ENCODE assay signal across 8 cellular contexts in genomic region chr14:91060472-91061308, GRCh38. TPM values are rescaled to one million over a fixed set of nuclear protein-coding genes. Genes with fewer than 3 reads are reported as not detected.
DNase-seq lines count a peak whose midpoint lies in the region; ATAC-seq, FAIRE-seq and TF ChIP-seq lines count a peak whose summit lies in the region.

Gene RPS6KA5, minus strand, starts transcription at chr14:91060641. Its CDS starts 207 bp downstream, at chr14:91060434.

- peak within 1 kb of the TSS; percentile 65 to 81 (median 80) for H3K4me3 ChIP-seq in HepG2 (replicated peaks in 1 of 3; ENCODE audit: insufficient read depth in 1 of 3, low read depth in 2 of 3, low read length in 3 of 3)

- intact Hi-C loops in CD14-positive monocyte (cut with micrococcal nuclease) = loop anchor here in 1 of 2 donors (10.0 kb wide), 2 partner anchors 46 to 1106 kb away; partner anchors contain the start of genes EFCAB11 and TDP1
- intact Hi-C loops in HepG2 (cut with micrococcal nuclease; ENCODE audit: unreplicated experiment) = loop anchor here (5.0 to 10.0 kb wide), 3 partner anchors 114 to 1047 kb away; partner anchors contain the start of gene ATXN3

- peaks cover 0 to 2% (median 0%) of the 10 kb centered on the region in 7 donors for H3K9me3 Mint-ChIP-seq in CD14-positive monocyte

- WGBS in HepG2 (ENCODE audit: low lambda C conversion rate) = under 1% methylated on average over 13 of the region's 69 CpGs

- peak within 1 kb of the TSS; percentile 92 for H3K4me2 ChIP-seq in HepG2 (ENCODE audit: low read depth, low read length)

- H3K4me1 ChIP-seq in HepG2 (ENCODE audit: insufficient read depth, low read length) = peaks cover 44% of the 10 kb centered on the region

- in situ Hi-C loops in HepG2 (cut with HindIII; ENCODE audit: extremely low pct_ligation_motif_present, low pct_unique_long_range_greater_than_20kb) = no loop called here

- TF ChIP-seq CTCF in CD14-positive monocyte (IDR thresholded peaks at IDR 0.05) (no peak), HepG2 (CRISPR knock-in tag; IDR thresholded peaks at IDR 0.05) (peak; percentile 16; the same call in 1 of the 2 replicates)

- BruUV-seq in HepG2 (replicated peaks; lab: Mats Ljungman, UMichigan) = no TSS peak

- peak within 1 kb of the TSS; percentile 93 for H3K27ac ChIP-seq in HepG2 (ENCODE audit: extremely low read length, insufficient read depth, low read length)

- H3K4me1 Mint-ChIP-seq in CD14-positive monocyte = peaks cover 35% of the 10 kb centered on the region

- TF ChIP-seq POLR2A in HepG2 (IDR thresholded peaks at IDR 0.05; ENCODE audit: insufficient read depth in 1 of 2, low read depth in 2 of 2, low read length in 2 of 2) = peak; percentile 61 to 63

- H3K4me3 Mint-ChIP-seq in CD14-positive monocyte = peak within 1 kb of the TSS; percentile 82 to 85

- H2AFZ ChIP-seq in HepG2 (ENCODE audit: low read length) = peak within 1 kb of the TSS; percentile 78

- peak; percentile 96 for FAIRE-seq in HepG2 (lab: Jason Lieb, UNC)

- H3K27me3 ChIP-seq in HepG2 (ENCODE audit: control insufficient read depth in 1 of 2, insufficient read depth in 2 of 2, low read length in 2 of 2) = no peaks in the 10 kb centered on the region

- no peaks in the 10 kb centered on the region for H3K27me3 Mint-ChIP-seq in CD14-positive monocyte (ENCODE audit: low read depth in 3 of 3)

- ATAC-seq in GM19397 (IDR thresholded peaks at IDR 0.05; ENCODE audit: unreplicated experiment) (peak; percentile 85), HG03571 (IDR thresholded peaks at IDR 0.05; ENCODE audit: unreplicated experiment) (peak; percentile 84), HepG2 (peak; percentile 95)

- no peaks in the 10 kb centered on the region for H4K20me1 ChIP-seq in HepG2 (ENCODE audit: insufficient read depth, low read length)

- CTCF ChIA-PET in HepG2 (lab: Yijun Ruan, JAX; ENCODE audit: low intra/inter-chr PET ratio, low total read pairs) = no interaction called here

- TF ChIP-seq RAD21 in HepG2 (CRISPR knock-in tag; IDR thresholded peaks at IDR 0.05) = peak; percentile 71

- TF ChIP-seq EP300 in HepG2 (IDR thresholded peaks at IDR 0.05; ENCODE audit: low read depth in 2 of 2, low read length in 2 of 2) (peak in 1 of 2 experiments; percentile 40; a peak in 1 of 4 replicates), HepG2 (CRISPR knock-in tag; IDR thresholded peaks at IDR 0.05; ENCODE audit: borderline replicate concordance) (no peak)

- peak within 1 kb of the TSS in 6 of 7 donors; percentile 11 to 82 (median 58) for H3K27ac Mint-ChIP-seq in CD14-positive monocyte

- POLR2A ChIA-PET in HepG2 (lab: Yijun Ruan, JAX) = interaction anchor here (0.9 to 3.5 kb wide), 3 partner anchors 12 to 357 kb away, joined by 3 to 49 read pairs (median 3); partner anchors contain the start of genes CCDC88C and DGLUCY

- no peaks in the 10 kb centered on the region for H3K9me3 ChIP-seq in HepG2 (ENCODE audit: low read length)

- DNase-seq in CD14-positive monocyte (ENCODE audit: low spot score) = peak; percentile 100
- peak; percentile 100 for DNase-seq in NCI-H82 (lab: John Stamatoyannopoulos, UW)
- peak; percentile 100 for DNase-seq in activated CD4-positive, alpha-beta T cell treated with anti-CD3 and anti-CD28 coated beads, Interleukin-2, amount 50 U/mL, for 48 hours
- DNase-seq in dermis blood vessel endothelial cell = peak; percentile 100
- DNase-seq in HepG2 (ENCODE audit: low spot score) = peak; percentile 100
- peak; percentile 100 for DNase-seq in stimulated activated CD4-positive, alpha-beta T cell treated with anti-CD3 and anti-CD28 coated beads, Interleukin-4, amount 100 ng/mL, for 1 hour

- H3K36me3 Mint-ChIP-seq in CD14-positive monocyte = peaks cover under 1 to 3% of the 10 kb centered on the region in 2 donors

- no peaks in the 10 kb centered on the region for H3K36me3 ChIP-seq in HepG2 (replicated peaks in 1 of 2; ENCODE audit: control insufficient read depth in 1 of 2, insufficient read depth in 2 of 2, low read length in 2 of 2)

- no peaks in the 10 kb centered on the region for H3K79me2 ChIP-seq in HepG2 (ENCODE audit: insufficient read depth, low read length)

- peak within 1 kb of the TSS; percentile 86 for H3K9ac ChIP-seq in HepG2 (ENCODE audit: insufficient read depth, low read depth, low read length)

TF ChIP-seq in HepG2, 621 proteins besides CTCF, POLR2A, EP300 and RAD21 (continues in another document):
- TF ChIP-seq TAF15 (IDR thresholded peaks at IDR 0.05; ENCODE audit: low read depth, low read length, poor library complexity, severe bottlenecking) (no peak), ZNF446 (CRISPR knock-in tag; IDR thresholded peaks at IDR 0.05) (no peak; the same call in 1 of the 2 replicates), ZNF326 (CRISPR knock-in tag; IDR thresholded peaks at IDR 0.05; ENCODE audit: borderline replicate concordance) (no peak), HNF4G (IDR thresholded peaks at IDR 0.05; ENCODE audit: borderline replicate concordance, low read depth, low read length) (no peak), HNF4G (CRISPR knock-in tag; IDR thresholded peaks at IDR 0.05; ENCODE audit: borderline replicate concordance, low read depth) (no peak), IKZF4 (CRISPR knock-in tag; IDR thresholded peaks at IDR 0.05; ENCODE audit: borderline replicate concordance, low read depth, not compliant biosample characterization) (peak; percentile 53), GABPB1 (CRISPR knock-in tag; IDR thresholded peaks at IDR 0.05) (peak; percentile 88), ZNF292 (CRISPR knock-in tag; IDR thresholded peaks at IDR 0.05; ENCODE audit: borderline replicate concordance, low read depth) (no peak), GATAD1 (CRISPR knock-in tag; IDR thresholded peaks at IDR 0.05) (peak; percentile 79), JUND (CRISPR knock-in tag; IDR thresholded peaks at IDR 0.05) (no peak), NKX3-1 (CRISPR knock-in tag; IDR thresholded peaks at IDR 0.05) (0 out of 2 replicates have a peak, but pooled peaks have one; percentile 36), KLF16 (CRISPR knock-in tag; IDR thresholded peaks at IDR 0.05) (peak in 1 of 2 experiments; percentile 69; a peak in 2 of 4 replicates), ZNF136 (CRISPR knock-in tag; IDR thresholded peaks at IDR 0.05; ENCODE audit: low read depth) (no peak), ZNF784 (CRISPR knock-in tag; IDR thresholded peaks at IDR 0.05; ENCODE audit: borderline replicate concordance) (no peak), DNMT3B (CRISPR knock-in tag; conservative IDR thresholded peaks at IDR 0.05) (no peak), ZBTB37 (CRISPR knock-in tag; IDR thresholded peaks at IDR 0.05) (no peak), FOXC1 (CRISPR knock-in tag; IDR thresholded peaks at IDR 0.05; ENCODE audit: borderline replicate concordance) (peak; percentile 89; the same call in 1 of the 2 replicates)

RNA-seq across cellular contexts. Expression of gene RPS6KA5, which starts in this region (rescaled TPM):
- polyA plus RNA-seq in CD14-positive monocyte (10 to 100 TPM in 1 of 2 donors, 1 to 10 TPM in 1; 7.9 to 10.1 TPM), HepG2 (2011; rRNA removed) (0.40 and 0.50 TPM in 2 replicates)
- total RNA-seq in dermis blood vessel endothelial cell (3.1 and 6.1 TPM in 2 replicates), HepG2 (2016; rRNA removed; fragmentation: Illumina TruSeq; extraction: Trizol) (0.58 and 0.65 TPM in 2 replicates)
- 0.10 and 0.44 TPM in 2 replicates for total RNA-seq in HepG2 (2016; cell fraction: cytosol; rRNA removed; fragmentation: Illumina TruSeq; extraction: Trizol; ENCODE audit: low read depth)
- 0.59 and 0.67 TPM in 2 replicates for total RNA-seq in HepG2 (2016; cell fraction: insoluble cytoplasmic fraction; rRNA removed; fragmentation: Illumina TruSeq; extraction: Trizol)
- total RNA-seq in HepG2 (2016; cell fraction: membrane; rRNA removed; fragmentation: Illumina TruSeq; extraction: Trizol) = 0.21 and 0.25 TPM in 2 replicates
- 0.81 and 0.84 TPM in 2 replicates for total RNA-seq in HepG2 (2016; cell fraction: nucleus; rRNA removed; fragmentation: Illumina TruSeq; extraction: Trizol)
- 0.27 and 0.42 TPM in 2 replicates for polyA plus RNA-seq in HepG2 (2011; cell fraction: cytosol; rRNA removed)
- polyA plus RNA-seq in HepG2 (2011; cell fraction: nucleus; rRNA removed) = 0.43 and 0.88 TPM in 2 replicates
- 1.2 and 1.7 TPM in 2 replicates for polyA plus RNA-seq in HepG2 (2012)
- polyA plus RNA-seq in HepG2 (2016; cell fraction: cytosol; fragmentation: Illumina TruSeq; extraction: Trizol; ENCODE audit: low read depth) = under 0.01 and 0.05 TPM in 2 replicates
- 0.30 and 0.43 TPM in 2 replicates for polyA plus RNA-seq in HepG2 (2016; cell fraction: insoluble cytoplasmic fraction; fragmentation: Illumina TruSeq; extraction: Trizol; ENCODE audit: low read depth)
- 0.03 and 0.06 TPM in 2 replicates for polyA plus RNA-seq in HepG2 (2016; cell fraction: membrane; fragmentation: Illumina TruSeq; extraction: Trizol; ENCODE audit: low read depth)
- polyA plus RNA-seq in HepG2 (2016; cell fraction: nucleus; fragmentation: Illumina TruSeq; extraction: Trizol; ENCODE audit: insufficient read depth, low read depth) = 0.30 and 0.45 TPM in 2 replicates
- 0.44 and 8.9 TPM in 2 replicates for polyA minus RNA-seq in HepG2 (2011; rRNA and poly(A)+ RNA removed; ENCODE audit: low replicate concordance)
- polyA minus RNA-seq in HepG2 (2011; cell fraction: cytosol; rRNA and poly(A)+ RNA removed) = 0.44 and 1.2 TPM in 2 replicates
- 3.4 and 3.7 TPM in 2 replicates for polyA minus RNA-seq in HepG2 (2011; cell fraction: nucleus; rRNA and poly(A)+ RNA removed)

Comparison
In these comparisons a context has a peak if more than half of its experiments do, and no peak if none do; other contexts are left out.
1. Peak in every context shown above with its lines: DNase-seq, ATAC-seq, H3K4me3 ChIP-seq and H3K27ac ChIP-seq.